In genomic region chr2:3483986-3484960, GRCh38 we compare ENCODE assay signal across 16 cellular contexts. TPM values are rescaled to one million over a fixed set of nuclear protein-coding genes. Genes with fewer than 3 reads are reported as not detected.
DNase-seq lines count a peak whose midpoint lies in the region; ATAC-seq and TF ChIP-seq lines count a peak whose summit lies in the region.
"Had no signal": no experiment of that assay in that cellular context is flagged by ENCODE, and none has a peak within 500 bp of the region (broad histone marks: within the 10 kb centered on the region; RNA-seq: fewer than 3 reads in every experiment).

No MANE protein-coding gene starts in this region.

- 92% methylated on average over 32 of the region's 34 CpGs for WGBS in SK-N-SH (ENCODE audit: low lambda C conversion rate)
- no CpG with 5 or more reads among the region's 34 CpGs for WGBS in trophoblast cell (ENCODE audit: extremely low coverage, insufficient coverage, insufficient read length)

- H2BK5ac ChIP-seq in trophoblast cell (ENCODE audit: low read depth, low read length, poor library complexity): no peak overlapping the region

- H3K27me3 ChIP-seq in SK-N-SH (ENCODE audit: insufficient read depth) (no peaks in the 10 kb centered on the region), trophoblast cell (ENCODE audit: insufficient read depth, low read length) (no peaks in the 10 kb centered on the region)
- H3K27me3 ChIP-seq: BLaER1 treated with 17β-estradiol and CSF1 and Interleukin-3, amounts not matched to agents 10 nM and 100 nM had no signal

- H3K4me1 ChIP-seq in SK-N-SH (ENCODE audit: control insufficient read depth in 1 of 2, insufficient read depth in 2 of 2, low read depth in 1 of 2, low read length in 1 of 2): no peaks in the 10 kb centered on the region; a peak in 1 of 4 replicates
- H3K4me1 ChIP-seq in trophoblast cell (ENCODE audit: control insufficient read depth in 1 of 2, insufficient read depth in 2 of 2, low read length in 2 of 2): no peaks in the 10 kb centered on the region

- H3K23ac ChIP-seq in trophoblast cell (ENCODE audit: low read length): no peak overlapping the region

- no peak overlapping the region for H4K8ac ChIP-seq in trophoblast cell (ENCODE audit: low read depth, low read length)

- no peak overlapping the region for H3K9ac ChIP-seq in SK-N-SH
- no peak overlapping the region for H3K9ac ChIP-seq in trophoblast cell (ENCODE audit: low read length)
- H3K9ac ChIP-seq: BLaER1 treated with 17β-estradiol and CSF1 and Interleukin-3, amounts not matched to agents 10 nM and 100 nM had no signal

- H3K9me3 Mint-ChIP-seq in stimulated activated effector memory CD8-positive, alpha-beta T cell treated with anti-CD3 and anti-CD28 coated beads, Interleukin-12 subunit alpha, Interleukin-12 subunit beta, amount 100 ng/mL, for 72 hours: no peaks in the 10 kb centered on the region

- H2AK5ac ChIP-seq in trophoblast cell (ENCODE audit: low read length): no peak overlapping the region

- H3K9me3 ChIP-seq in SK-N-SH (no peaks in the 10 kb centered on the region), trophoblast cell (ENCODE audit: insufficient read depth, low read depth, low read length) (peaks cover 12% of the 10 kb centered on the region)

- H3K79me1 ChIP-seq in trophoblast cell (ENCODE audit: low read length): no peaks in the 10 kb centered on the region

- no peak overlapping the region for H4K91ac ChIP-seq in trophoblast cell (ENCODE audit: low read depth, low read length)

- no peaks in the 10 kb centered on the region for H3K9me2 ChIP-seq in SK-N-SH

- H3K27ac Mint-ChIP-seq in stimulated activated effector memory CD8-positive, alpha-beta T cell treated with anti-CD3 and anti-CD28 coated beads, Interleukin-12 subunit alpha, Interleukin-12 subunit beta, amount 100 ng/mL, for 72 hours: peak overlapping the region; percentile 61

- H3K4me1 Mint-ChIP-seq in stimulated activated effector memory CD8-positive, alpha-beta T cell treated with anti-CD3 and anti-CD28 coated beads, Interleukin-12 subunit alpha, Interleukin-12 subunit beta, amount 100 ng/mL, for 72 hours: no peaks in the 10 kb centered on the region

- no peak for TF ChIP-seq CTCF in SK-N-SH (IDR thresholded peaks at IDR 0.05)
- no peak for TF ChIP-seq CTCF in VCaP (conservative IDR thresholded peaks at IDR 0.05)

- no peak for TF ChIP-seq RAD21 in SK-N-SH (IDR thresholded peaks at IDR 0.05; ENCODE audit: low read length)

- H4K20me1 ChIP-seq in SK-N-SH (ENCODE audit: insufficient read depth): no peaks in the 10 kb centered on the region

- no peak overlapping the region for H3K14ac ChIP-seq in trophoblast cell (ENCODE audit: low read length)

- POLR2A ChIA-PET in SK-N-SH (lab: Yijun Ruan, JAX): no interaction called here

- peaks cover 11% of the 10 kb centered on the region for H3K36me3 Mint-ChIP-seq in stimulated activated effector memory CD8-positive, alpha-beta T cell treated with anti-CD3 and anti-CD28 coated beads, Interleukin-12 subunit alpha, Interleukin-12 subunit beta, amount 100 ng/mL, for 72 hours

- no peak overlapping the region for H3K4me3 Mint-ChIP-seq in stimulated activated effector memory CD8-positive, alpha-beta T cell treated with anti-CD3 and anti-CD28 coated beads, Interleukin-12 subunit alpha, Interleukin-12 subunit beta, amount 100 ng/mL, for 72 hours

- no peak overlapping the region for H3K4ac ChIP-seq in trophoblast cell (ENCODE audit: low read depth, low read length)

- no peak overlapping the region for H3K4me3 ChIP-seq in SK-N-SH (ENCODE audit: low read depth in 2 of 2, low read length in 1 of 2)
- no peak overlapping the region for H3K4me3 ChIP-seq in trophoblast cell (ENCODE audit: low read depth, low read length)
- H3K4me3 ChIP-seq: BLaER1 treated with 17β-estradiol and CSF1 and Interleukin-3, amounts not matched to agents 10 nM and 100 nM had no signal

- no peak overlapping the region for H4K12ac ChIP-seq in trophoblast cell (ENCODE audit: low read depth, low read length)

- H3K4me2 ChIP-seq in SK-N-SH: no peak overlapping the region
- no peak overlapping the region for H3K4me2 ChIP-seq in trophoblast cell (ENCODE audit: low read length)
- H3K4me2 ChIP-seq: BLaER1 treated with 17β-estradiol and CSF1 and Interleukin-3, amounts not matched to agents 10 nM and 100 nM had no signal

- H2AFZ ChIP-seq in SK-N-SH (ENCODE audit: low read depth): no peak overlapping the region
- H2AFZ ChIP-seq in trophoblast cell (ENCODE audit: insufficient read depth, low read length, poor library complexity): no peak overlapping the region

- H3K36me3 ChIP-seq in SK-N-SH (replicated peaks in 1 of 2; ENCODE audit: control insufficient read depth in 1 of 2, insufficient read depth in 2 of 2, low read length in 1 of 2) (peaks cover 0 to 13% of the 10 kb centered on the region in 2 experiments), trophoblast cell (ENCODE audit: control insufficient read depth in 1 of 2, insufficient read depth in 2 of 2, low read length in 2 of 2) (peaks cover 17% of the 10 kb centered on the region in 2 experiments)

- DNase-seq in SK-N-SH (peak; percentile 22), mesenteric fat pad (ENCODE audit: low spot score) (peak; percentile 53), NK-92 (lab: John Stamatoyannopoulos, UW; ENCODE audit: unreplicated experiment) (no peak), trophoblast cell (no peak), NCI-H2107 treated with DMSO at 0.1 percent for 48 hours (lab: John Stamatoyannopoulos, UW; ENCODE audit: unreplicated experiment) (no peak)
- DNase-seq in stimulated activated effector memory CD8-positive, alpha-beta T cell treated with anti-CD3 and anti-CD28 coated beads, Interleukin-12 subunit alpha, Interleukin-12 subunit beta, amount 100 ng/mL, for 72 hours (ENCODE audit: low spot score in 2 of 2): no peak
- DNase-seq: EL, NCI-H1092, NCI-H1694, NCI-H2107, NCI-H345, NCI-H69 had no signal

- CTCF ChIA-PET in SK-N-SH (lab: Yijun Ruan, JAX): interaction anchor here (15.2 kb wide), 1 partner anchor 21 kb away, joined by 127 read pairs; no protein-coding TSS in a partner anchor

- no peak for ATAC-seq in SK-N-SH treated with all-trans-retinoic acid at 6 μM for 48 hours
- no peak for ATAC-seq in stimulated activated effector memory CD8-positive, alpha-beta T cell treated with anti-CD3 and anti-CD28 coated beads, Interleukin-12 subunit alpha, Interleukin-12 subunit beta, amount 100 ng/mL, for 72 hours

- no peaks in the 10 kb centered on the region for H3F3A ChIP-seq in SK-N-SH (replicated peaks; ENCODE audit: insufficient read depth)

- H2BK120ac ChIP-seq in trophoblast cell (ENCODE audit: insufficient read depth, low read length, poor library complexity): no peak overlapping the region

- H2BK12ac ChIP-seq in trophoblast cell (ENCODE audit: low read length): no peak overlapping the region

- H3K79me2 ChIP-seq in SK-N-SH (ENCODE audit: insufficient read depth) (no peaks in the 10 kb centered on the region), trophoblast cell (ENCODE audit: control insufficient read depth, insufficient read depth, low read length, poor library complexity) (no peaks in the 10 kb centered on the region)

- TF ChIP-seq EP300 in SK-N-SH (IDR thresholded peaks at IDR 0.05; ENCODE audit: borderline replicate concordance in 1 of 2, low read depth in 1 of 2, low read length in 1 of 2): no peak

- H3K27ac ChIP-seq in SK-N-SH (ENCODE audit: low read depth in 2 of 2, low read length in 1 of 2) (no peak overlapping the region), VCaP (peak overlapping the region; percentile 54), trophoblast cell (ENCODE audit: low read depth, low read length) (no peak overlapping the region)
- H3K27ac ChIP-seq: 22Rv1; BLaER1 treated with 17β-estradiol and CSF1 and Interleukin-3, amounts not matched to agents 10 nM and 100 nM had no signal

- H3K18ac ChIP-seq in trophoblast cell (ENCODE audit: low read length): no peak overlapping the region

TF ChIP-seq in SK-N-SH, 30 proteins besides CTCF, POLR2A, EP300 and RAD21:
- no peak for TF ChIP-seq SMC3 (IDR thresholded peaks at IDR 0.05; ENCODE audit: low read depth, low read length)

TF ChIP-seq in SK-N-SH treated with all-trans-retinoic acid at 6 μM for 48 hours, 23 proteins besides CTCF, POLR2A, EP300 and RAD21 (continues in another document):
- TF ChIP-seq SNAI2 (CRISPR knock-in tag; IDR thresholded peaks at IDR 0.05) (no peak), CSDC2 (CRISPR knock-in tag; IDR thresholded peaks at IDR 0.05) (no peak), BACH2 (CRISPR knock-in tag; IDR thresholded peaks at IDR 0.05; ENCODE audit: borderline replicate concordance) (no peak), POU6F1 (CRISPR knock-in tag; IDR thresholded peaks at IDR 0.05; ENCODE audit: borderline replicate concordance, low read depth) (no peak), ZFP3 (CRISPR knock-in tag; IDR thresholded peaks at IDR 0.05) (no peak)

RNA-seq across cellular contexts. Expression of gene ADI1, which starts 35.1 kb away (rescaled TPM):
- polyA plus RNA-seq in SK-N-SH (2012; rRNA removed): 49.4 and 67.2 TPM in 2 replicates
- polyA plus RNA-seq in SK-N-SH (2012; cell fraction: cytosol; rRNA removed): 72.8 and 73.1 TPM in 2 replicates
- polyA plus RNA-seq in SK-N-SH (2012; cell fraction: nucleus; rRNA removed): 43.3 and 62.9 TPM in 2 replicates
- total RNA-seq in mesenteric fat pad: 63.6 TPM
- 45.0 and 46.2 TPM in 2 replicates for polyA plus RNA-seq in trophoblast cell (2013)

Comparison
In these comparisons a context has a peak if more than half of its experiments do, and no peak if none do; other contexts are left out.
1. DNase-seq: peak in SK-N-SH (single experiment) and mesenteric fat pad (single experiment); none in stimulated activated effector memory CD8-positive, alpha-beta T cell treated with anti-CD3 and anti-CD28 coated beads, Interleukin-12 subunit alpha, Interleukin-12 subunit beta, amount 100 ng/mL, for 72 hours (0 of 2), NK-92 (single experiment), trophoblast cell (0 of 2) and NCI-H2107 treated with DMSO at 0.1 percent for 48 hours (single experiment).